ENCODE assay signal across 9 cellular contexts in the genomic region with DNA sequence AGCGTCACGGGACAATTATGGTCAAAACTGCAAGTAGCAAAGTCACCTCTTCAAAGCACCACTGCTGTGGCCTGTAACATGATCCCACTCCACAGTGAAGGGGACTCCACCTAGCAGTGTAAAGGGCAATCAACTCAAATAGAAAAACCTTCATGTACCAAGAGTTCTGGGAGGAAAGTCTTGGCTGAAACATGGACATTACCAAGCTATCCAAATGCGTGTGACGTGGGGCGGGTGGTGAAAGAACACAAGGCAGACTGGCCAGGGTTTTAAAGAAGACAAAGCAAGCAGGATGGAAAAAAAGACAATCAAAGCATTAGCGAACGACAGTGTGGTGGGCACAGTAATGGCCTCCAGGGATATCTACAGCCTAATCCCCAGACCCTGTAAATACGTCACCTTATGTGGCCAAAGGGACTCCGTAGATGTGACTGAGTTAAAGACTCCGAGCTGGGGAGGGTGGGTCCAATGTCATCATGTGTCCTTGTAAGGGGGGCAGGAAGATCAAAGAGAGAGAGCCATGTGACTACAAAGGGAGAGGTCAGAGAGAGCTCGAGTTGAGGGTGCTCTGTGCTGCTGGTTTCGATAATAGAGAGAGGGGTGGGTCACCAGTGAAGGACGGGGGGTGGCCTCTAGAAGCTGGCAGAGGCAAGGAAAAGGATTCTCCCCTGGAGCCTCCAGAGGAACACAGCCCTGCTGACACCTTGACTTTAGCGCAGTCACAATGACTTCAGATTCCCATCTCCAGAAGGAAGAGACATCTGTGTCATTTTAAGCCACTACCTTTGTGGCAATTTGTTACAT. TPM values are rescaled to one million over a fixed set of nuclear protein-coding genes. Genes with fewer than 3 reads are reported as not detected.
DNase-seq lines count a peak whose midpoint lies in the region; ATAC-seq, FAIRE-seq and TF ChIP-seq lines count a peak whose summit lies in the region.
"Had no signal": no experiment of that assay in that cellular context is flagged by ENCODE, and none has a peak within 500 bp of the region (broad histone marks: within the 10 kb centered on the region; RNA-seq: fewer than 3 reads in every experiment).

No MANE protein-coding gene starts in this region.

- TF ChIP-seq CTCF in adrenal gland (IDR thresholded peaks at IDR 0.05): no peak
- TF ChIP-seq CTCF in prostate gland (IDR thresholded peaks at IDR 0.05): no peak
- TF ChIP-seq CTCF in transverse colon (IDR thresholded peaks at IDR 0.05): no peak

- in situ Hi-C loops in transverse colon (cut with MboI; ENCODE audit: low pct_ligation_motif_present in 1 of 4, low pct_unique_long_range_greater_than_20kb in 1 of 4, low sequenced_read_pairs in 3 of 4): no loop called here

- H3K36me3 ChIP-seq in adrenal gland (replicated peaks in 1 of 2) (no peaks in the 10 kb centered on the region), prostate gland (no peaks in the 10 kb centered on the region), transverse colon (no peaks in the 10 kb centered on the region)

- DNase-seq in AG08395 (ENCODE audit: low spot score) (peak; percentile 33), GM19239 (ENCODE audit: insufficient read length, low spot score) (peak; percentile 46), NCI-H1092 treated with DMSO at 0.1 percent for 48 hours (lab: John Stamatoyannopoulos, UW) (peak; percentile 58), adrenal gland (peak in 6 of 7 donors; percentile 47 to 72 (median 54)), prostate gland (ENCODE audit: low spot score) (peak; percentile 19), transverse colon (no peak)

- H3K9me3 ChIP-seq in adrenal gland (replicated peaks in 1 of 3) (no peaks in the 10 kb centered on the region), prostate gland (no peaks in the 10 kb centered on the region), transverse colon (no peaks in the 10 kb centered on the region)

- no peak for TF ChIP-seq EP300 in transverse colon (IDR thresholded peaks at IDR 0.05; ENCODE audit: low read depth)

- peaks cover 10 to 18% of the 10 kb centered on the region in 2 donors for H3K4me1 ChIP-seq in adrenal gland (replicated peaks in 1 of 2)
- H3K4me1 ChIP-seq in prostate gland (replicated peaks): peaks cover 5% of the 10 kb centered on the region
- peaks cover 3 to 7% (median 4%) of the 10 kb centered on the region in 4 donors for H3K4me1 ChIP-seq in transverse colon

- no peak for FAIRE-seq in GM19239 (lab: Jason Lieb, UNC)

- no peak for TF ChIP-seq POLR2A in adrenal gland (IDR thresholded peaks at IDR 0.05)
- no peak for TF ChIP-seq POLR2A in prostate gland (IDR thresholded peaks at IDR 0.05)
- no peak for TF ChIP-seq POLR2A in transverse colon (IDR thresholded peaks at IDR 0.05)

- intact Hi-C loops in adrenal gland (cut with DNase I): no loop called here
- intact Hi-C loops in prostate gland (cut with DNase I): no loop called here
- intact Hi-C loops in transverse colon (cut with DNase I; ENCODE audit: low total_unique reads): no loop called here

- WGBS in adrenal gland, 4 donors: 39 to 52% (median 42%) methylated on average over 14 of the region's 14 CpGs
- 44% methylated on average over 14 of the region's 14 CpGs for WGBS in prostate gland
- 77 to 79% methylated on average over 14 of the region's 14 CpGs for WGBS in transverse colon (ENCODE audit: low coverage in 1 of 2), 2 donors

- peak overlapping the region in 4 of 5 donors; percentile 40 to 86 (median 71) for H3K27ac ChIP-seq in adrenal gland
- H3K27ac ChIP-seq in prostate gland: no peak overlapping the region
- H3K27ac ChIP-seq in transverse colon: no peak overlapping the region

- ATAC-seq in HG02571 (IDR thresholded peaks at IDR 0.05; ENCODE audit: unreplicated experiment) (no peak), esophagus mucosa (no peak)

- H3K4me3 ChIP-seq in adrenal gland: peak overlapping the region in 1 of 4 donors; percentile 38
- no peak overlapping the region for H3K4me3 ChIP-seq in prostate gland
- H3K4me3 ChIP-seq in transverse colon: no peak overlapping the region
- H3K4me3 ChIP-seq: skin epidermis had no signal

- H3K27me3 ChIP-seq in adrenal gland: no peaks in the 10 kb centered on the region
- H3K27me3 ChIP-seq in prostate gland (replicated peaks; ENCODE audit: insufficient read depth): no peaks in the 10 kb centered on the region
- no peaks in the 10 kb centered on the region for H3K27me3 ChIP-seq in transverse colon

RNA-seq across cellular contexts. Expression of a gene that starts 6.0 kb away (rescaled TPM):
- total RNA-seq in adrenal gland (10 to 100 TPM; 19.0 to 54.0 (median 31.8) TPM), prostate gland (10 to 100 TPM; 12.0 to 17.3 TPM), transverse colon (10 to 100 TPM in 2 of 4 donors, 1 to 10 TPM in 2; 1.2 to 16.2 (median 8.7) TPM), esophagus mucosa (8.6 TPM)
- polyA plus RNA-seq in adrenal gland: 10 to 100 TPM; 18.8 to 33.5 (median 28.6) TPM

RNA-seq across cellular contexts. Expression of a gene that starts 6.1 kb away (rescaled TPM):
- total RNA-seq in adrenal gland: 1 to 10 TPM in 6 of 8 donors, under 1 TPM in 2; 0.67 to 2.5 (median 2.2) TPM
- 10 to 100 TPM in 2 of 3 donors, 1 to 10 TPM in 1; 5.3 to 17.9 (median 10.4) TPM for polyA plus RNA-seq in adrenal gland
- 1 to 10 TPM in 1 of 2 donors, under 1 TPM in 1; 0.32 to 8.2 TPM for total RNA-seq in prostate gland
- not detected for total RNA-seq in transverse colon
- 0.16 TPM for total RNA-seq in esophagus mucosa

RNA-seq across cellular contexts. Expression of a gene that starts 22.3 kb away (rescaled TPM):
- total RNA-seq in adrenal gland (100 to 1,000 TPM in 2 of 8 donors, 10 to 100 TPM in 6; 69.0 to 132 (median 88.4) TPM), prostate gland (100 to 1,000 TPM in 1 of 2 donors, 10 to 100 TPM in 1; 79.0 to 133 TPM), transverse colon (100 to 1,000 TPM in 2 of 4 donors, 10 to 100 TPM in 2; 53.7 to 110 (median 97.0) TPM), esophagus mucosa (37.3 TPM)
- 10 to 100 TPM; 61.5 to 71.5 (median 65.3) TPM for polyA plus RNA-seq in adrenal gland

RNA-seq across cellular contexts. Expression of a gene that starts 47.8 kb away (rescaled TPM):
- total RNA-seq in adrenal gland (10 to 100 TPM; 18.9 to 66.7 (median 40.1) TPM), prostate gland (10 to 100 TPM; 53.4 to 87.9 TPM), transverse colon (100 to 1,000 TPM in 1 of 4 donors, 10 to 100 TPM in 3; 33.3 to 297 (median 54.1) TPM), esophagus mucosa (18.3 TPM)
- 100 to 1,000 TPM in 1 of 3 donors, 10 to 100 TPM in 1, 1 to 10 TPM in 1; 6.4 to 205 (median 75.1) TPM for polyA plus RNA-seq in adrenal gland

RNA-seq across cellular contexts. Expression of a gene that starts 51.9 kb away (rescaled TPM):
- total RNA-seq in adrenal gland (1 to 10 TPM in 1 of 8 donors, under 1 TPM in 5, not detected in 2; 0.12 to 1.2 (median 0.59) TPM), prostate gland (10 to 100 TPM in 1 of 2 donors, under 1 TPM in 1; 0.91 to 47.7 TPM), transverse colon (1 to 10 TPM in 1 of 4 donors, not detected in 3; 7.4 TPM), esophagus mucosa (1.1 TPM)
- polyA plus RNA-seq in adrenal gland: 10 to 100 TPM in 1 of 3 donors, 1 to 10 TPM in 1, not detected in 1; 2.3 to 11.6 TPM

Comparison
In these comparisons a context has a peak if more than half of its experiments do, and no peak if none do; other contexts are left out.
1. H3K27ac ChIP-seq: peak in adrenal gland (4 of 5); none in prostate gland (0 of 2) and transverse colon (0 of 4).